Comparison of ENCODE assay signal across 9 cellular contexts in the genomic region with DNA sequence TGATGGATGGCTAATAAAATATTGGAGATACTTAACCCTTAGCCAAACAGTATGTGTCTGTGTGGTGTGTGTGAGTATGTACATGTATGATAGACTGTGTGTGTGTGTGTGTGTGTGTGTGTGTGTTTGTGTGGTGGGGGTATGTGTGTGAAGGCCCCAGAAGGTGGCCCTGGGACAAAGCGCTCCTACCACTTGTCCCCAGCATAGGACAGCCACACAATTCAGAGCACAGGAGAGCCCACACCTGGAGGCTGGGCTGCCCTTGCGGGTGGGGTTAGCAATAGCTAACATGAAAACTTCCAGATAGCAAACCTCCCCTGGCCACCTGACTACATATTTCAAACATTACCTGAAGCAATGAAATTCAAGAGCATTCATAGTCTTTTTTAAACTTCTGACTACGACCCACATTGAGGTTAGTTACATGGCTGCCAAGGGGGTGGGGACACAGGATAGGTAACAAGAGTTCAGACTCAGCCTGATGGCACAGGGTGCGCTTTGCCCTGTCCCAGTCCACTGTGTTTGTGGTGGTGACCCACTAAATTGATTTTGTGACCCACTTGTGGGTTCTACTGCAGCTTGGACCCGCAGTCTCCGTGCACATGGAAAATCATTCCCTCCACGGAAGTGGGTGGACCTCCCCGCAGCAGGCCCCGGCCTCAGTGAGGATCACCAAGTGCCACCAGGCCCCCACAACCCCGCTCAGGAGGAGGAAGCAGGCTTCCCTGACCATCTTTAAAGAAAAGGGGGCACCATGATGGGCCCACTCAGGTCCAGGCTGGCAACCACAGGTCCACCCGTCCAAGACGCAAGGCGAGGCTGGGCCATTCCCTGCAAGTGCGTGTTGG. TPM values are rescaled to one million over a fixed set of nuclear protein-coding genes. Genes with fewer than 3 reads are reported as not detected.
DNase-seq lines count a peak whose midpoint lies in the region; ATAC-seq, FAIRE-seq and TF ChIP-seq lines count a peak whose summit lies in the region.
"Had no signal": no experiment of that assay in that cellular context is flagged by ENCODE, and none has a peak within 500 bp of the region (broad histone marks: within the 10 kb centered on the region; RNA-seq: fewer than 3 reads in every experiment).

No MANE protein-coding gene starts in this region.

- 68 to 90% methylated on average over 14 of the region's 14 CpGs for WGBS in sigmoid colon, 2 donors

- peaks cover 3% of the 10 kb centered on the region for H3K9me3 Mint-ChIP-seq in astrocyte (ENCODE audit: unreplicated experiment)

- H3K27ac ChIP-seq in astrocyte (ENCODE audit: low read depth, low read length) (no peak overlapping the region), sigmoid colon (peak overlapping the region in 1 of 4 donors; percentile 55)

- no peak overlapping the region for H3K9ac ChIP-seq in astrocyte (ENCODE audit: low read length)

- no peak for FAIRE-seq in astrocyte (lab: Jason Lieb, UNC)
- FAIRE-seq: frontal cortex had no signal

- TF ChIP-seq CTCF in astrocyte (IDR thresholded peaks at IDR 0.05; ENCODE audit: insufficient read depth, low read depth, low read length) (no peak), sigmoid colon (IDR thresholded peaks at IDR 0.05) (no peak)

- TF ChIP-seq EP300 in sigmoid colon (IDR thresholded peaks at IDR 0.05), result no peak

- no peaks in the 10 kb centered on the region for H3K4me1 Mint-ChIP-seq in astrocyte (ENCODE audit: low read depth, unreplicated experiment)

- H3K9me3 ChIP-seq in astrocyte (ENCODE audit: insufficient read depth, low read depth, low read length), result no peaks in the 10 kb centered on the region
- no peaks in the 10 kb centered on the region for H3K9me3 ChIP-seq in sigmoid colon

- H3K27me3 Mint-ChIP-seq in astrocyte (ENCODE audit: low read depth, unreplicated experiment), result peaks cover 39% of the 10 kb centered on the region

- intact Hi-C loops in sigmoid colon (cut with DNase I), result loop anchor here (5.0 kb wide), 1 partner anchor 67 kb away; no protein-coding TSS in a partner anchor

- no peak overlapping the region for H3K4me3 Mint-ChIP-seq in astrocyte (ENCODE audit: unreplicated experiment)

- DNase-seq in H7 (no peak), astrocyte (ENCODE audit: low read depth) (no peak), left lobe of liver (ENCODE audit: low spot score) (no peak), sigmoid colon (no peak), KBM-7 (no peak)

- no peaks in the 10 kb centered on the region for H3K79me2 ChIP-seq in astrocyte (ENCODE audit: insufficient read depth, low read length)

- H3K4me1 ChIP-seq in astrocyte (ENCODE audit: insufficient read depth, low read length) (peaks cover 14% of the 10 kb centered on the region), sigmoid colon (peaks cover 0 to 37% (median 34%) of the 10 kb centered on the region in 4 donors)

- H3K27ac Mint-ChIP-seq in astrocyte (ENCODE audit: unreplicated experiment), result no peak overlapping the region

- H3K36me3 ChIP-seq in H7 (replicated peaks; ENCODE audit: control insufficient read depth, insufficient read depth, low read length), result no peaks in the 10 kb centered on the region
- H3K36me3 ChIP-seq in astrocyte (ENCODE audit: insufficient read depth, low read length), result no peaks in the 10 kb centered on the region
- H3K36me3 ChIP-seq in sigmoid colon, result no peaks in the 10 kb centered on the region

- H3K36me3 Mint-ChIP-seq in astrocyte (ENCODE audit: low read depth, unreplicated experiment), result no peaks in the 10 kb centered on the region

- TF ChIP-seq POLR2A in sigmoid colon (IDR thresholded peaks at IDR 0.05), result no peak

- no peaks in the 10 kb centered on the region for H4K20me1 ChIP-seq in astrocyte (ENCODE audit: insufficient read depth, low read length)

- ATAC-seq in left lobe of liver (peak; percentile 17), HG03565 (IDR thresholded peaks at IDR 0.05; ENCODE audit: unreplicated experiment) (no peak), GM19397 (IDR thresholded peaks at IDR 0.05; ENCODE audit: unreplicated experiment) (no peak), GM21529 (IDR thresholded peaks at IDR 0.05; ENCODE audit: unreplicated experiment) (no peak)

- H2AFZ ChIP-seq in astrocyte (ENCODE audit: low read depth, low read length), result peak overlapping the region; percentile 92

- H3K27me3 ChIP-seq in H7 (ENCODE audit: control insufficient read depth, insufficient read depth, low read length) (peaks cover 23% of the 10 kb centered on the region; the same call in 1 of the 2 replicates), astrocyte (ENCODE audit: insufficient read depth, low read length) (no peaks in the 10 kb centered on the region), sigmoid colon (no peaks in the 10 kb centered on the region)

- H3K4me3 ChIP-seq in H7 (ENCODE audit: insufficient read depth, low read depth, low read length) (peak overlapping the region; percentile 39; the same call in 1 of the 2 replicates), astrocyte (ENCODE audit: insufficient read depth, low read depth, low read length) (peak overlapping the region; percentile 44), sigmoid colon (peak overlapping the region in 3 of 4 donors; percentile 52 to 66 (median 63))

- in situ Hi-C loops in KBM-7 (cut with MboI; ENCODE audit: low pct_unique_long_range_greater_than_20kb, low sequenced_read_pairs), result loop anchor here (25.0 kb wide), 2 partner anchors 363 to 888 kb away; no protein-coding TSS in a partner anchor

- peak overlapping the region; percentile 84 for H3K4me2 ChIP-seq in astrocyte (ENCODE audit: low read length)

RNA-seq across cellular contexts. Expression of a gene that starts 34.8 kb away (rescaled TPM):
- total RNA-seq in H7 (2014; rRNA removed; shearing (Covaris generic)), result 0.03 and 0.18 TPM in 2 replicates
- 0.05 and 0.10 TPM in 2 replicates for total RNA-seq in astrocyte
- 0.86 TPM for total RNA-seq in left lobe of liver
- 1 to 10 TPM in 3 of 4 donors, under 1 TPM in 1; 0.71 to 4.9 (median 1.2) TPM for total RNA-seq in sigmoid colon
- polyA plus RNA-seq in sigmoid colon, result 1 to 10 TPM; 3.6 to 9.2 (median 8.3) TPM

RNA-seq across cellular contexts. Expression of a gene that starts 50.0 kb away (rescaled TPM):
- 0.48 and 0.87 TPM in 2 replicates for total RNA-seq in H7 (2014; rRNA removed; shearing (Covaris generic))
- total RNA-seq in astrocyte (1.4 and 1.6 TPM in 2 replicates), left lobe of liver (1.1 TPM), sigmoid colon (10 to 100 TPM in 1 of 4 donors, 1 to 10 TPM in 3; 3.4 to 11.1 (median 5.7) TPM)
- polyA plus RNA-seq in sigmoid colon, result under 1 TPM in 1 of 3 donors, not detected in 2; 0.39 TPM
